ENCODE assay signal across 20 cellular contexts in genomic region chr2:235641956-235642355, GRCh38.
DNase-seq lines count a peak whose midpoint lies in the region; ATAC-seq and TF ChIP-seq lines count a peak whose summit lies in the region.
"Had no signal": no experiment of that assay in that cellular context is flagged by ENCODE, and none has a peak within 500 bp of the region (broad histone marks: within the 10 kb centered on the region; RNA-seq: fewer than 3 reads in every experiment).

No MANE protein-coding gene starts in this region.

- H3K18ac ChIP-seq in mesenchymal stem cell (ENCODE audit: low read depth in 1 of 2, low read length in 2 of 2), result peak overlapping the region; percentile 72 to 89

- no peaks in the 10 kb centered on the region for H3K9me3 ChIP-seq in mesenchymal stem cell (ENCODE audit: control insufficient read depth, low read length)
- H3K9me3 ChIP-seq in effector memory CD4-positive, alpha-beta T cell (ENCODE audit: control insufficient read depth, low read length), result no peaks in the 10 kb centered on the region

- peak overlapping the region; percentile 8 for H4K8ac ChIP-seq in mesenchymal stem cell (ENCODE audit: low read length)

- H3K4me3 Mint-ChIP-seq in WTC11, result no peak overlapping the region
- H3K4me3 Mint-ChIP-seq: activated naive CD8-positive, alpha-beta T cell treated with anti-CD3 and anti-CD28 coated beads, Interleukin-2, amount 50 U/mL, for 24 hours; central memory CD8-positive, alpha-beta T cell had no signal

- H2AK5ac ChIP-seq in mesenchymal stem cell (ENCODE audit: low read length, severe bottlenecking), result peak overlapping the region; percentile 78

- H3K4me2 ChIP-seq in mesenchymal stem cell (ENCODE audit: low read length, poor library complexity, severe bottlenecking), result no peak overlapping the region

- H3K27ac ChIP-seq in mesenchymal stem cell (ENCODE audit: low read length, poor library complexity, severe bottlenecking) (peak overlapping the region; percentile 16), substantia nigra (ENCODE audit: low read depth, low read length, poor library complexity, severe bottlenecking) (peak overlapping the region; percentile 99)
- no peak overlapping the region for H3K27ac ChIP-seq in effector memory CD4-positive, alpha-beta T cell (ENCODE audit: insufficient read depth, low read length, poor library complexity, severe bottlenecking)
- H3K27ac ChIP-seq: C4-2B, parathyroid adenoma had no signal

- peak overlapping the region; percentile 87 for H3K9ac ChIP-seq in mesenchymal stem cell (ENCODE audit: low read length)
- H3K9ac ChIP-seq: parathyroid adenoma had no signal

- no peak overlapping the region for H2AFZ ChIP-seq in mesenchymal stem cell (ENCODE audit: low read depth, low read length)
- H2AFZ ChIP-seq: parathyroid adenoma had no signal

- H3K4me1 Mint-ChIP-seq in WTC11, result peaks cover 62% of the 10 kb centered on the region

- TF ChIP-seq CTCF in WTC11 (IDR thresholded peaks at IDR 0.05), result no peak

- peaks cover 19% of the 10 kb centered on the region for H3K4me1 ChIP-seq in mesenchymal stem cell (ENCODE audit: control insufficient read depth, insufficient read depth, low read depth, low read length)
- H3K4me1 ChIP-seq in effector memory CD4-positive, alpha-beta T cell (ENCODE audit: control insufficient read depth, insufficient read depth, low read length, poor library complexity, severe bottlenecking), result no peaks in the 10 kb centered on the region

- H2BK120ac ChIP-seq in mesenchymal stem cell (ENCODE audit: low read depth, low read length), result no peak overlapping the region

- H3K27ac Mint-ChIP-seq in WTC11, result peak overlapping the region; percentile 23; the same call in 1 of the 2 replicates
- H3K27ac Mint-ChIP-seq: activated naive CD8-positive, alpha-beta T cell treated with anti-CD3 and anti-CD28 coated beads, Interleukin-2, amount 50 U/mL, for 24 hours had no signal

- ATAC-seq in WTC11, result peak; percentile 35; the same call in 1 of the 2 replicates
- ATAC-seq: activated naive CD8-positive, alpha-beta T cell treated with anti-CD3 and anti-CD28 coated beads, Interleukin-2, amount 50 U/mL, for 24 hours; effector memory CD8-positive, alpha-beta T cell had no signal

- no peaks in the 10 kb centered on the region for H3K36me3 ChIP-seq in mesenchymal stem cell (ENCODE audit: control insufficient read depth in 1 of 2, insufficient read depth in 2 of 2, low read depth in 1 of 2, low read length in 2 of 2)
- H3K36me3 ChIP-seq in effector memory CD4-positive, alpha-beta T cell (ENCODE audit: control insufficient read depth, insufficient read depth, low read length), result no peaks in the 10 kb centered on the region

- no peaks in the 10 kb centered on the region for H3K27me3 ChIP-seq in mesenchymal stem cell (ENCODE audit: control insufficient read depth in 1 of 2, insufficient read depth in 1 of 2, low read length in 2 of 2)
- no peaks in the 10 kb centered on the region for H3K27me3 ChIP-seq in effector memory CD4-positive, alpha-beta T cell (replicated peaks; ENCODE audit: control insufficient read depth, insufficient read depth, low read length, poor library complexity, severe bottlenecking)

- H3K14ac ChIP-seq in mesenchymal stem cell (ENCODE audit: low read length in 2 of 2), result peak overlapping the region in 1 of 2 experiments; percentile 81

- H3K27me3 Mint-ChIP-seq in WTC11 (ENCODE audit: low read depth), result no peaks in the 10 kb centered on the region
- H3K27me3 Mint-ChIP-seq: type B pancreatic cell had no signal

- no peak overlapping the region for H2BK15ac ChIP-seq in mesenchymal stem cell (ENCODE audit: low read depth, poor library complexity, severe bottlenecking)

- peak overlapping the region in 1 of 2 experiments; percentile 43 for H3K23ac ChIP-seq in mesenchymal stem cell (ENCODE audit: low read length in 2 of 2)

- CTCF ChIA-PET in WTC11 (lab: Charles Lee), result interaction anchor here (0.9 to 1.4 kb wide), 3 partner anchors 28 to 104 kb away, joined by 3 to 4 read pairs (median 4); no protein-coding TSS in a partner anchor

- H3K9me3 Mint-ChIP-seq in WTC11, result no peaks in the 10 kb centered on the region
- H3K9me3 Mint-ChIP-seq: activated naive CD8-positive, alpha-beta T cell treated with anti-CD3 and anti-CD28 coated beads, Interleukin-2, amount 50 U/mL, for 24 hours; central memory CD8-positive, alpha-beta T cell; effector memory CD8-positive, alpha-beta T cell; type B pancreatic cell had no signal

- POLR2A ChIA-PET in WTC11 (lab: Charles Lee), result no interaction called here

- H4K91ac ChIP-seq in mesenchymal stem cell (ENCODE audit: low read length), result peak overlapping the region; percentile 62

- H3K4ac ChIP-seq in mesenchymal stem cell (ENCODE audit: low read depth in 1 of 2, low read length in 2 of 2), result peak overlapping the region in 1 of 2 experiments; percentile 76

- no peaks in the 10 kb centered on the region for H3K36me3 Mint-ChIP-seq in WTC11

- no peak overlapping the region for H2BK5ac ChIP-seq in mesenchymal stem cell (ENCODE audit: low read depth, low read length, poor library complexity, severe bottlenecking)

- H2BK12ac ChIP-seq in mesenchymal stem cell (ENCODE audit: low read length in 2 of 2), result peak overlapping the region; percentile 41 to 90

- no peak overlapping the region for H3K4me3 ChIP-seq in mesenchymal stem cell (ENCODE audit: insufficient read depth in 1 of 2, low read depth in 1 of 2, low read length in 2 of 2)
- no peak overlapping the region for H3K4me3 ChIP-seq in effector memory CD4-positive, alpha-beta T cell (ENCODE audit: insufficient read depth, low read depth, low read length, poor library complexity, severe bottlenecking)

- H3K79me1 ChIP-seq in mesenchymal stem cell (replicated peaks; ENCODE audit: low read length, poor library complexity, severe bottlenecking), result peaks cover 56% of the 10 kb centered on the region

- DNase-seq in NCI-H2171 treated with DMSO at 0.1 percent for 48 hours (lab: John Stamatoyannopoulos, UW) (peak; percentile 11), NCI-H2171 (lab: John Stamatoyannopoulos, UW) (no peak), WTC11 (ENCODE audit: low spot score) (no peak), mesenchymal stem cell (no peak), substantia nigra (lab: John Stamatoyannopoulos, UW) (no peak), NCI-H446 treated with DMSO at 0.1 percent for 48 hours (lab: John Stamatoyannopoulos, UW) (no peak), COLO668 (lab: John Stamatoyannopoulos, UW; ENCODE audit: unreplicated experiment) (no peak)
- DNase-seq in effector memory CD4-positive, alpha-beta T cell, result no peak
- DNase-seq: activated CD4-positive, CD25-positive, alpha-beta regulatory T cell treated with anti-CD3 and anti-CD28 coated beads, Interleukin-2, amount 50 U/mL, for 72 hours; activated naive CD8-positive, alpha-beta T cell treated with anti-CD3 and anti-CD28 coated beads, Interleukin-2, amount 50 U/mL, for 24 hours; DMS79 treated with DMSO at 0.1 percent for 48 hours; effector memory CD8-positive, alpha-beta T cell; Kasumi-1; NCI-H1436 treated with DMSO at 0.1 percent for 48 hours; SHP77 treated with DMSO at 0.1 percent for 48 hours; small intestine had no signal

- 85% methylated on average over 8 of the region's 8 CpGs for whole genome bisulfite sequencing in mesenchymal stem cell

TF ChIP-seq in WTC11, 78 proteins besides CTCF, POLR2A, EP300 and RAD21 (continues in another document):
- TF ChIP-seq ATF2 (CRISPR knock-in tag; IDR thresholded peaks at IDR 0.05; ENCODE audit: borderline replicate concordance, low read depth), result no peak
- no peak for TF ChIP-seq ETV6 (CRISPR knock-in tag; IDR thresholded peaks at IDR 0.05)
- TF ChIP-seq ARID4B (CRISPR knock-in tag; IDR thresholded peaks at IDR 0.05; ENCODE audit: borderline replicate concordance), result no peak
